11 cellular contexts compared by ENCODE assay signal in genomic region chr16:56742030-56742984, GRCh38. TPM values are rescaled to one million over a fixed set of nuclear protein-coding genes. Genes with fewer than 3 reads are reported as not detected.
DNase-seq lines count a peak whose midpoint lies in the region; ATAC-seq, FAIRE-seq and TF ChIP-seq lines count a peak whose summit lies in the region.
"Had no signal": no experiment of that assay in that cellular context is flagged by ENCODE, and none has a peak within 500 bp of the region (broad histone marks: within the 10 kb centered on the region; RNA-seq: fewer than 3 reads in every experiment).

No MANE protein-coding gene starts in this region.

- H3K4me3 Mint-ChIP-seq in stimulated activated naive B cell treated with anti-CD40 and anti-IgM and Interleukin-4, amounts not matched to agents 10 μg/mL and 1 μg/mL and 100 μg/mL, for 72 hours, result no peak overlapping the region
- H3K4me3 Mint-ChIP-seq: T-cell had no signal

- H3K9me3 ChIP-seq in SJSA1 (replicated peaks), result no peaks in the 10 kb centered on the region
- H3K9me3 ChIP-seq: testis had no signal

- ATAC-seq in GM18870 (IDR thresholded peaks at IDR 0.05; ENCODE audit: unreplicated experiment), result no peak
- ATAC-seq in stimulated activated naive B cell treated with anti-CD40 and anti-IgM and Interleukin-4, amounts not matched to agents 10 μg/mL and 1 μg/mL and 100 μg/mL, for 72 hours (replicated peaks), result no peak
- ATAC-seq: T-cell had no signal

- DNase-seq in H54 (ENCODE audit: insufficient read length, low spot score) (peak; percentile 71), SJSA1 (ENCODE audit: low read depth in 1 of 2, low spot score in 2 of 2) (peak in 1 of 2 experiments; percentile 65), fibroblast of peridontal ligament (ENCODE audit: extremely low read depth) (peak; percentile 91), HEK293T (ENCODE audit: extremely low spot score) (no peak)
- DNase-seq in stimulated activated naive B cell treated with anti-CD40 and anti-IgM and Interleukin-4, amounts not matched to agents 10 μg/mL and 1 μg/mL and 100 μg/mL, for 72 hours, result no peak
- DNase-seq: activated effector memory CD4-positive, alpha-beta T cell treated with Interleukin-2 at 50 U/mL for 16 hours; MM.1S; T-cell; testis had no signal

- H3K36me3 Mint-ChIP-seq in stimulated activated naive B cell treated with anti-CD40 and anti-IgM and Interleukin-4, amounts not matched to agents 10 μg/mL and 1 μg/mL and 100 μg/mL, for 72 hours, result peaks cover 0 to 18% of the 10 kb centered on the region in 2 donors

- no peak for TF ChIP-seq POLR2A in H54 (IDR thresholded peaks at IDR 0.05; ENCODE audit: low read depth, low read length)

- POLR2A ChIA-PET in HEK293T (lab: Yijun Ruan, JAX), result interaction anchor here (1.9 kb wide), 1 partner anchor 13 kb away, joined by 8 read pairs; the partner anchor contains the start of gene NUP93

- peaks cover 48% of the 10 kb centered on the region for H3K4me1 ChIP-seq in SJSA1 (replicated peaks)

- H3K27ac ChIP-seq in SJSA1, result peak overlapping the region; percentile 41
- H3K27ac ChIP-seq in skin epidermis, result peak overlapping the region in 12 of 21 experiments; percentile 4 to 70 (median 32)
- H3K27ac ChIP-seq: testis had no signal

- peaks cover 8 to 23% of the 10 kb centered on the region in 2 donors for H3K4me1 Mint-ChIP-seq in stimulated activated naive B cell treated with anti-CD40 and anti-IgM and Interleukin-4, amounts not matched to agents 10 μg/mL and 1 μg/mL and 100 μg/mL, for 72 hours

- FAIRE-seq in H54 (lab: Jason Lieb, UNC), result peak; percentile 91

- H3K4me3 ChIP-seq in SJSA1 (no peak overlapping the region), skin epidermis (no peak overlapping the region)
- H3K4me3 ChIP-seq: testis had no signal

- H3K27me3 ChIP-seq in SJSA1 (replicated peaks), result no peaks in the 10 kb centered on the region
- H3K27me3 ChIP-seq: testis had no signal

- no peaks in the 10 kb centered on the region; the same call in 1 of the 2 replicates for H3K36me3 ChIP-seq in SJSA1

- no peak overlapping the region for H3K27ac Mint-ChIP-seq in stimulated activated naive B cell treated with anti-CD40 and anti-IgM and Interleukin-4, amounts not matched to agents 10 μg/mL and 1 μg/mL and 100 μg/mL, for 72 hours
- H3K27ac Mint-ChIP-seq: T-cell had no signal

- H3K9me3 Mint-ChIP-seq in stimulated activated naive B cell treated with anti-CD40 and anti-IgM and Interleukin-4, amounts not matched to agents 10 μg/mL and 1 μg/mL and 100 μg/mL, for 72 hours, result no peaks in the 10 kb centered on the region
- H3K9me3 Mint-ChIP-seq: T-cell had no signal

- CTCF ChIA-PET in HEK293T (lab: Yijun Ruan, JAX), result no interaction called here

- no peaks in the 10 kb centered on the region for H3K27me3 Mint-ChIP-seq in stimulated activated naive B cell treated with anti-CD40 and anti-IgM and Interleukin-4, amounts not matched to agents 10 μg/mL and 1 μg/mL and 100 μg/mL, for 72 hours
- H3K27me3 Mint-ChIP-seq: T-cell had no signal

TF ChIP-seq in HEK293T, 16 proteins besides CTCF, POLR2A, EP300 and RAD21:
- TF ChIP-seq ARNT (IDR thresholded peaks at IDR 0.05) (no peak), FOXK2 (IDR thresholded peaks at IDR 0.05) (no peak), ZNF384 (IDR thresholded peaks at IDR 0.05) (no peak), BHLHE40 (IDR thresholded peaks at IDR 0.05; ENCODE audit: borderline replicate concordance) (no peak), ELF4 (IDR thresholded peaks at IDR 0.05) (no peak)
- TF ChIP-seq, protein P1, sequence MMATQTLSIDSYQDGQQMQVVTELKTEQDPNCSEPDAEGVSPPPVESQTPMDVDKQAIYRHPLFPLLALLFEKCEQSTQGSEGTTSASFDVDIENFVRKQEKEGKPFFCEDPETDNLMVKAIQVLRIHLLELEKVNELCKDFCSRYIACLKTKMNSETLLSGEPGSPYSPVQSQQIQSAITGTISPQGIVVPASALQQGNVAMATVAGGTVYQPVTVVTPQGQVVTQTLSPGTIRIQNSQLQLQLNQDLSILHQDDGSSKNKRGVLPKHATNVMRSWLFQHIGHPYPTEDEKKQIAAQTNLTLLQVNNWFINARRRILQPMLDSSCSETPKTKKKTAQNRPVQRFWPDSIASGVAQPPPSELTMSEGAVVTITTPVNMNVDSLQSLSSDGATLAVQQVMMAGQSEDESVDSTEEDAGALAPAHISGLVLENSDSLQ (IDR thresholded peaks at IDR 0.05), result no peak

RNA-seq across cellular contexts. Expression of gene NUP93, which starts 12.4 kb away (rescaled TPM):
- total RNA-seq in SJSA1 (2014; rRNA removed; shearing (Covaris generic)), result 102 TPM in 2 replicates

Comparison
In these comparisons a context has a peak if more than half of its experiments do, and no peak if none do; other contexts are left out.
1. DNase-seq: peak in H54 (single experiment) and fibroblast of peridontal ligament (single experiment); none in HEK293T (single experiment) and stimulated activated naive B cell treated with anti-CD40 and anti-IgM and Interleukin-4, amounts not matched to agents 10 μg/mL and 1 μg/mL and 100 μg/mL, for 72 hours (single experiment).